11 cellular contexts compared by ENCODE assay signal in the genomic region with DNA sequence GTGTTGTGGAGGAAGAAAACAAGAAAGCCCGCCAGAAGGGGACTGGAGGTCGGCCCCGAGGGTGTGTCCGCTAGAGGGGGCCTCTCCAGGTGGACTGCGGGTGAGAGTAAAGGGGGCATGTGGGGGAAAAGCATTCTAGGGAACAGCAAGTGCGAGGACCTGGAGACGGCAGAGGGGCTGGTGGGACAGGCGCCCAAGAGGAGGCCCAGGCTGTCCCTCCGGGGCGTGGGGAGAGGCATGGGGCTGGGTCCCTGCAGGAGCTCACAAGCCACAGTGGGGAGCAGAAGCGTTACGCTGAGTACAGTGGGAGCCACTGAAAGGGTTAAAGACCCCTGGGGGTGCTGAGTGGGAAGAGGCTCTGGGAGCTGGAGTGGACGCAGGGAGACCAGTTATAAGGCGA. TPM values are rescaled to one million over a fixed set of nuclear protein-coding genes. Genes with fewer than 3 reads are reported as not detected.
DNase-seq lines count a peak whose midpoint lies in the region; ATAC-seq and TF ChIP-seq lines count a peak whose summit lies in the region.
"Had no signal": no experiment of that assay in that cellular context is flagged by ENCODE, and none has a peak within 500 bp of the region (broad histone marks: within the 10 kb centered on the region; RNA-seq: fewer than 3 reads in every experiment).

No MANE protein-coding gene starts in this region.

- H2AFZ ChIP-seq in GM23338, result no peak overlapping the region
- no peak overlapping the region for H2AFZ ChIP-seq in SK-N-SH (ENCODE audit: low read depth)

- H3K4me2 ChIP-seq in GM23338 (peak overlapping the region; percentile 87), SK-N-SH (no peak overlapping the region)

- H3K79me2 ChIP-seq in GM23338 (replicated peaks; ENCODE audit: insufficient read depth), result no peaks in the 10 kb centered on the region
- H3K79me2 ChIP-seq in SK-N-SH (ENCODE audit: insufficient read depth), result peaks cover 18% of the 10 kb centered on the region; the same call in 1 of the 2 replicates

- TF ChIP-seq CTCF in GM23338 (conservative IDR thresholded peaks at IDR 0.05; ENCODE audit: low read depth in 2 of 2), result 0 out of 4 replicates have a peak, but pooled peaks of 1 of the 2 experiments have one; percentile 24
- no peak for TF ChIP-seq CTCF in left lung (IDR thresholded peaks at IDR 0.05)
- no peak for TF ChIP-seq CTCF in SK-N-SH (IDR thresholded peaks at IDR 0.05)

- H3K36me3 ChIP-seq in GM23338 (ENCODE audit: insufficient read depth) (no peaks in the 10 kb centered on the region), left lung (peaks cover 0 to 8% of the 10 kb centered on the region in 2 donors), SK-N-SH (replicated peaks in 1 of 2; ENCODE audit: control insufficient read depth in 1 of 2, insufficient read depth in 2 of 2, low read length in 1 of 2) (no peaks in the 10 kb centered on the region)

- POLR2A ChIA-PET in SK-N-SH (lab: Yijun Ruan, JAX), result no interaction called here

- H3K27ac Mint-ChIP-seq in GM23338, result no peak overlapping the region
- no peak overlapping the region for H3K27ac Mint-ChIP-seq in activated T-helper 17 cell treated with anti-CD3 and anti-CD28 coated beads, Interleukin-2, amount 50 U/mL, for 72 hours

- intact Hi-C loops in left lung (cut with DNase I), result loop anchor here in 1 of 2 donors (10.0 kb wide), 1 partner anchor 57 kb away; no protein-coding TSS in a partner anchor

- DNase-seq in GM23338 (ENCODE audit: low spot score) (no peak), left lung (peak in 1 of 2 donors; percentile 60), NCI-H526 (lab: John Stamatoyannopoulos, UW) (no peak), NCI-H2171 treated with DMSO at 0.1 percent for 48 hours (lab: John Stamatoyannopoulos, UW) (no peak), SK-N-SH (no peak)
- DNase-seq: effector CD4-positive, alpha-beta T cell; NK-92 treated with Interleukin-12 subunit alpha and Interleukin-12 subunit beta, amount 100 ng/mL, for 24 hours; T-helper 9 cell had no signal

- peaks cover 12% of the 10 kb centered on the region for H3K9me3 Mint-ChIP-seq in GM23338
- H3K9me3 Mint-ChIP-seq in activated T-helper 17 cell treated with anti-CD3 and anti-CD28 coated beads, Interleukin-2, amount 50 U/mL, for 72 hours, result no peaks in the 10 kb centered on the region

- H3K9me3 ChIP-seq in left lung (no peaks in the 10 kb centered on the region), SK-N-SH (no peaks in the 10 kb centered on the region)

- ATAC-seq in GM23338 (no peak), left lung (no peak)
- ATAC-seq in activated T-helper 17 cell treated with anti-CD3 and anti-CD28 coated beads, Interleukin-2, amount 50 U/mL, for 72 hours (replicated peaks), result no peak

- H3K4me1 Mint-ChIP-seq in GM23338, result peaks cover 3% of the 10 kb centered on the region; the same call in 1 of the 3 replicates
- H3K4me1 Mint-ChIP-seq in activated T-helper 17 cell treated with anti-CD3 and anti-CD28 coated beads, Interleukin-2, amount 50 U/mL, for 72 hours, result peaks cover 6% of the 10 kb centered on the region

- H4K20me1 ChIP-seq in GM23338 (replicated peaks; ENCODE audit: insufficient read depth), result 0 out of 2 replicates have a peak, but pooled peaks cover 2% of the 10 kb centered on the region
- H4K20me1 ChIP-seq in SK-N-SH (ENCODE audit: insufficient read depth), result peaks cover 20% of the 10 kb centered on the region

- TF ChIP-seq EP300 in SK-N-SH (IDR thresholded peaks at IDR 0.05; ENCODE audit: borderline replicate concordance in 1 of 2, low read depth in 1 of 2, low read length in 1 of 2), result no peak

- H3F3A ChIP-seq in GM23338 (replicated peaks; ENCODE audit: low read depth) (0 out of 2 replicates have a peak, but pooled peaks cover 5% of the 10 kb centered on the region), SK-N-SH (replicated peaks; ENCODE audit: insufficient read depth) (peaks cover 16% of the 10 kb centered on the region)

- H3K27me3 ChIP-seq in GM23338 (ENCODE audit: insufficient read depth) (peaks cover 22% of the 10 kb centered on the region), left lung (peaks cover 0 to 8% of the 10 kb centered on the region in 2 donors), SK-N-SH (ENCODE audit: insufficient read depth) (no peaks in the 10 kb centered on the region)

- no peak for TF ChIP-seq RAD21 in SK-N-SH (IDR thresholded peaks at IDR 0.05; ENCODE audit: low read length)

- no peak overlapping the region for H3K27ac ChIP-seq in GM23338 (ENCODE audit: low read depth)
- peak overlapping the region; percentile 91 to 93 for H3K27ac ChIP-seq in left lung
- H3K27ac ChIP-seq in skin epidermis, result peak overlapping the region in 14 of 21 experiments; percentile 67 to 95 (median 78)
- H3K27ac ChIP-seq in SK-N-SH (ENCODE audit: low read depth in 2 of 2, low read length in 1 of 2), result no peak overlapping the region

- no peak overlapping the region for H3K9ac ChIP-seq in SK-N-SH

- H3K9me2 ChIP-seq in GM23338 (ENCODE audit: insufficient read depth), result no peaks in the 10 kb centered on the region
- H3K9me2 ChIP-seq in SK-N-SH, result no peaks in the 10 kb centered on the region

- 96% methylated on average over 14 of the region's 14 CpGs for WGBS in SK-N-SH (ENCODE audit: low lambda C conversion rate)

- CTCF ChIA-PET in SK-N-SH (lab: Yijun Ruan, JAX), result interaction anchor here (1.1 to 13.0 kb wide), 4 partner anchors 31 to 242 kb away, joined by 9 to 357 read pairs (median 98); no protein-coding TSS in a partner anchor

- no peak overlapping the region; the same call in 1 of the 2 replicates for H3K4me3 ChIP-seq in GM23338
- H3K4me3 ChIP-seq in left lung, result peak overlapping the region in 1 of 2 donors; percentile 57
- peak overlapping the region in 1 of 7 experiments; percentile 31 for H3K4me3 ChIP-seq in skin epidermis
- no peak overlapping the region for H3K4me3 ChIP-seq in SK-N-SH (ENCODE audit: low read depth in 2 of 2, low read length in 1 of 2)

- H3K4me3 Mint-ChIP-seq in GM23338, result peak overlapping the region; percentile 79
- peak overlapping the region; percentile 44 for H3K4me3 Mint-ChIP-seq in activated T-helper 17 cell treated with anti-CD3 and anti-CD28 coated beads, Interleukin-2, amount 50 U/mL, for 72 hours

- H3K27me3 Mint-ChIP-seq in GM23338 (ENCODE audit: insufficient read depth, low read depth, poor library complexity), result peaks cover 48% of the 10 kb centered on the region
- no peaks in the 10 kb centered on the region for H3K27me3 Mint-ChIP-seq in activated T-helper 17 cell treated with anti-CD3 and anti-CD28 coated beads, Interleukin-2, amount 50 U/mL, for 72 hours

- peaks cover 20% of the 10 kb centered on the region for H3K36me3 Mint-ChIP-seq in GM23338 (ENCODE audit: low read depth)
- peaks cover 23% of the 10 kb centered on the region for H3K36me3 Mint-ChIP-seq in activated T-helper 17 cell treated with anti-CD3 and anti-CD28 coated beads, Interleukin-2, amount 50 U/mL, for 72 hours (ENCODE audit: low read depth)

- H3K4me1 ChIP-seq in GM23338 (ENCODE audit: insufficient read depth) (peaks cover 6% of the 10 kb centered on the region), left lung (peaks cover 4 to 74% of the 10 kb centered on the region in 2 donors), SK-N-SH (ENCODE audit: control insufficient read depth in 1 of 2, insufficient read depth in 2 of 2, low read depth in 1 of 2, low read length in 1 of 2) (peaks cover 8 to 18% of the 10 kb centered on the region in 2 experiments; a peak in 2 of 4 replicates)

TF ChIP-seq in GM23338, 12 proteins besides CTCF, POLR2A, EP300 and RAD21 (continues in another document):
- TF ChIP-seq STAT1 (IDR thresholded peaks at IDR 0.05; ENCODE audit: unreplicated experiment) (no peak), ETS1 (IDR thresholded peaks at IDR 0.05) (no peak), ZNF114 (CRISPR knock-in tag; IDR thresholded peaks at IDR 0.05) (no peak), JUNB (IDR thresholded peaks at IDR 0.05; ENCODE audit: unreplicated experiment) (no peak)

TF ChIP-seq in SK-N-SH, 30 proteins besides CTCF, POLR2A, EP300 and RAD21 (continues in another document):
- no peak for TF ChIP-seq FOSL2 (IDR thresholded peaks at IDR 0.05; ENCODE audit: borderline replicate concordance, low read depth)
- TF ChIP-seq EZH2phosphoT487 (IDR thresholded peaks at IDR 0.05; ENCODE audit: borderline replicate concordance, low read depth), result no peak
- TF ChIP-seq YY1 (IDR thresholded peaks at IDR 0.05; ENCODE audit: low read depth), result no peak
- no peak for TF ChIP-seq PBX3 (IDR thresholded peaks at IDR 0.05)
- no peak for TF ChIP-seq GATA2 (CRISPR knock-in tag; IDR thresholded peaks at IDR 0.05)
- no peak for TF ChIP-seq USF2 (IDR thresholded peaks at IDR 0.05; ENCODE audit: borderline replicate concordance, low read depth, low read length)

RNA-seq across cellular contexts. Expression of gene KLF11, which starts 1.6 kb away (rescaled TPM):
- total RNA-seq in GM23338 (2014; rRNA removed; shearing (Covaris generic)), result 5.1 and 5.6 TPM in 2 replicates
- polyA plus RNA-seq in GM23338 (2016; fragmentation: Nextera tagmentation; extraction: Ambion mirVana), result 1.4 and 1.6 TPM in 2 replicates
- 1 to 10 TPM; 5.6 to 7.9 TPM for total RNA-seq in activated T-helper 17 cell treated with anti-CD3 and anti-CD28 coated beads, Interleukin-2, amount 50 U/mL, for 72 hours
- total RNA-seq in left lung, result 10 to 100 TPM; 15.7 to 23.0 TPM
- polyA plus RNA-seq in SK-N-SH (2012; rRNA removed), result 9.5 TPM in 2 replicates
- polyA plus RNA-seq in SK-N-SH (2012; cell fraction: cytosol; rRNA removed), result 8.3 and 8.8 TPM in 2 replicates
- polyA plus RNA-seq in SK-N-SH (2012; cell fraction: nucleus; rRNA removed), result 9.5 and 11.9 TPM in 2 replicates

RNA-seq across cellular contexts. Expression of gene CYS1, which starts 38.5 kb away (rescaled TPM):
- total RNA-seq in GM23338 (2014; rRNA removed; shearing (Covaris generic)), result 0.04 and 0.31 TPM in 2 replicates
- polyA plus RNA-seq in GM23338 (2016; fragmentation: Nextera tagmentation; extraction: Ambion mirVana), result 0.30 and 0.32 TPM in 2 replicates
- under 1 TPM in 1 of 2 donors, not detected in 1; 0.09 TPM for total RNA-seq in activated T-helper 17 cell treated with anti-CD3 and anti-CD28 coated beads, Interleukin-2, amount 50 U/mL, for 72 hours
- total RNA-seq in left lung, result under 1 TPM; 0.60 to 0.93 TPM
- polyA plus RNA-seq in SK-N-SH (2012; rRNA removed), result 0.62 and 1.2 TPM in 2 replicates
- 0.58 and 1.1 TPM in 2 replicates for polyA plus RNA-seq in SK-N-SH (2012; cell fraction: cytosol; rRNA removed)
- polyA plus RNA-seq in SK-N-SH (2012; cell fraction: nucleus; rRNA removed), result 0.65 and 0.79 TPM in 2 replicates
- total RNA-seq: HT-29 had no signal

Comparison
In these comparisons a context has a peak if more than half of its experiments do, and no peak if none do; other contexts are left out.
1. H3K27ac ChIP-seq: peak in left lung (2 of 2) and skin epidermis (14 of 21); none in GM23338 (single experiment) and SK-N-SH (0 of 2).